Comparison of ENCODE assay signal across 14 cellular contexts in genomic region chr10:123781324-123781900, GRCh38.
"Had no signal": no experiment of that assay in that cellular context is flagged by ENCODE, and none has a peak within 500 bp of the region (broad histone marks: within the 10 kb centered on the region; RNA-seq: fewer than 3 reads in every experiment).

No MANE protein-coding gene starts in this region.

- H3K4me3 ChIP-seq: esophagus squamous epithelium, skin epidermis, testis, upper lobe of right lung had no signal

- H3K4me1 Mint-ChIP-seq: stimulated activated effector memory CD8-positive, alpha-beta T cell treated with anti-CD3 and anti-CD28 coated beads, Interleukin-12 subunit alpha, Interleukin-12 subunit beta, amount 100 ng/mL, for 72 hours had no signal

- H3K27ac Mint-ChIP-seq: activated naive CD8-positive, alpha-beta T cell; activated T-helper 1 cell treated with anti-CD3 and anti-CD28 coated beads, Interleukin-12 subunit alpha, Interleukin-12 subunit beta, Interleukin-2, Interleukin-4 antibody, amounts not matched to agents 30 ng/mL and 10 ng/mL and 1 ng/mL, durations not matched to agents 14 hours and 24 hours and 36 hours; progenitor cell of endocrine pancreas; stimulated activated effector memory CD8-positive, alpha-beta T cell treated with anti-CD3 and anti-CD28 coated beads, Interleukin-12 subunit alpha, Interleukin-12 subunit beta, amount 100 ng/mL, for 72 hours had no signal

- H3K27me3 ChIP-seq: testis, upper lobe of right lung had no signal

- H3K36me3 ChIP-seq: esophagus squamous epithelium, upper lobe of right lung, WERI-Rb-1 had no signal

- H3K9me3 Mint-ChIP-seq: activated T-helper 1 cell treated with anti-CD3 and anti-CD28 coated beads, Interleukin-12 subunit alpha, Interleukin-12 subunit beta, Interleukin-2, Interleukin-4 antibody, amounts not matched to agents 30 ng/mL and 10 ng/mL and 1 ng/mL, durations not matched to agents 14 hours and 24 hours and 36 hours; stimulated activated effector memory CD8-positive, alpha-beta T cell treated with anti-CD3 and anti-CD28 coated beads, Interleukin-12 subunit alpha, Interleukin-12 subunit beta, amount 100 ng/mL, for 72 hours had no signal

- H3K4me1 ChIP-seq: testis, upper lobe of right lung had no signal

- H3K9me3 ChIP-seq: esophagus squamous epithelium, testis, upper lobe of right lung had no signal

- H3K4me3 Mint-ChIP-seq: activated naive CD8-positive, alpha-beta T cell; activated T-helper 1 cell treated with anti-CD3 and anti-CD28 coated beads, Interleukin-12 subunit alpha, Interleukin-12 subunit beta, Interleukin-2, Interleukin-4 antibody, amounts not matched to agents 30 ng/mL and 10 ng/mL and 1 ng/mL, durations not matched to agents 14 hours and 24 hours and 36 hours; stimulated activated effector memory CD8-positive, alpha-beta T cell treated with anti-CD3 and anti-CD28 coated beads, Interleukin-12 subunit alpha, Interleukin-12 subunit beta, amount 100 ng/mL, for 72 hours had no signal

- DNase-seq: activated CD4-positive, alpha-beta T cell treated with anti-CD3 and anti-CD28 coated beads for 1 hour; activated T-cell treated with anti-CD3 and anti-CD28 coated beads for 4 hours; cerebellar nuclear complex; cortex of kidney; esophagus squamous epithelium; stimulated activated CD4-positive, alpha-beta T cell treated with anti-CD3 and anti-CD28 coated beads, Interleukin-4, amount 100 ng/mL, for 24 hours; testis; upper lobe of right lung; WERI-Rb-1 had no signal

- H3K27ac ChIP-seq: skin epidermis, testis, upper lobe of right lung, WERI-Rb-1 had no signal

- H3K36me3 Mint-ChIP-seq: activated naive CD8-positive, alpha-beta T cell; stimulated activated effector memory CD8-positive, alpha-beta T cell treated with anti-CD3 and anti-CD28 coated beads, Interleukin-12 subunit alpha, Interleukin-12 subunit beta, amount 100 ng/mL, for 72 hours had no signal
